ENCODE assay signal across 9 cellular contexts in the genomic region with DNA sequence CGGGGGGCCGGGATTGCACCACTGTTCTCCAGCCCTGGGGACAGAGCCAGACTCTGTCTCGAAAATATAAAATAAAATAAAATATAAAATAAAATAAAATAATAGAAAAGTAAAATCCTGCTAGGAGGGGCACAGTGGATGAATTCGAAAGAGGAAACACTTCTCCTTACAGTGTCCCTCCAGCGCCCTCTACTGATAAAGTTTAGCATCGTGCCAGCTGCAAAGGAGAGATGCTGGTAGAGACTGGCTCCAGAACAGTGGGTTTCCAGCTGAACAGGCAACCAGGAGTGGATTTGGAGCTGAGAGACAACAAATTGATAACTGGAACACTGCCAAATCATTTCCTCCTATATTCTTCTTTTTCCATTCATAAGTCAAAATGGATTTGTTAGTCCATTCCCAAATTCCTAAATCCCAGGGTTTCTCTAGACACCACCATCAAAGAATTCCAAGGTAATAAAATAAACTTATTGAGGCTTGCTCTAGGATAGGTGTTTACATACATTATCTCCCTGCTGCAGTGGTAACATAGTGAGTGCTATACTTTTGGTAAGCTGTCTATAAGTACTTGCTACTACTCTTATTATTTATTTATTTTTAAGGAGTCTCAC. TPM values are rescaled to one million over a fixed set of nuclear protein-coding genes. Genes with fewer than 3 reads are reported as not detected.
A peak's percentile ranks its signal among the peaks of the same experiment; 100 is the strongest.
DNase-seq lines count a peak whose midpoint lies in the region; ATAC-seq, FAIRE-seq and TF ChIP-seq lines count a peak whose summit lies in the region.
"Had no signal": no experiment of that assay in that cellular context is flagged by ENCODE, and none has a peak within 500 bp of the region (broad histone marks: within the 10 kb centered on the region; RNA-seq: fewer than 3 reads in every experiment).

No MANE protein-coding gene starts in this region.

- in situ Hi-C loops in K562 (cut with MboI): loop anchor here (5.0 to 25.0 kb wide), 5 partner anchors 143 to 1084 kb away; no protein-coding TSS in a partner anchor

- H3K9me1 ChIP-seq in K562 (ENCODE audit: control insufficient read depth, insufficient read depth, low read length): no peaks in the 10 kb centered on the region

- ATAC-seq in HG02938 (IDR thresholded peaks at IDR 0.05; ENCODE audit: unreplicated experiment) (peak; percentile 69), K562 (peak; percentile 85), GM21619 (IDR thresholded peaks at IDR 0.05; ENCODE audit: unreplicated experiment) (no peak)

- H3K9me3 ChIP-seq in K562 (replicated peaks; ENCODE audit: control insufficient read depth, insufficient read depth, low read depth, low read length): no peaks in the 10 kb centered on the region

- H3K4me2 ChIP-seq in K562 (ENCODE audit: insufficient read depth, low read length): no peak overlapping the region

- peaks cover 5 to 7% (median 6%) of the 10 kb centered on the region in 3 donors for H3K27me3 Mint-ChIP-seq in immature natural killer cell (ENCODE audit: low read depth in 3 of 3)

- POLR2A ChIA-PET in K562 (lab: Yijun Ruan, JAX): interaction anchor here (0.6 to 1.6 kb wide), 2 partner anchors 176 to 253 kb away, joined by 3 to 6 read pairs; no protein-coding TSS in a partner anchor

- H2AFZ ChIP-seq in K562 (ENCODE audit: low read depth, low read length): no peak overlapping the region

- no peaks in the 10 kb centered on the region for H3K9me3 Mint-ChIP-seq in immature natural killer cell
- H3K9me3 Mint-ChIP-seq: natural killer cell treated with Interleukin-12 subunit alpha and Interleukin-12 subunit beta and Interleukin-15 and Interleukin-18, amount 100 ng/mL, for 72 hours had no signal

- H3K4me3 Mint-ChIP-seq in immature natural killer cell: no peak overlapping the region
- H3K4me3 Mint-ChIP-seq: natural killer cell treated with Interleukin-12 subunit alpha and Interleukin-12 subunit beta and Interleukin-15 and Interleukin-18, amount 100 ng/mL, for 72 hours had no signal

- 0% methylated on average over 6 of the region's 6 CpGs for WGBS in K562 (ENCODE audit: insufficient coverage, low coverage, missing lambda C conversion rate)

- H3K27me3 ChIP-seq in K562 (ENCODE audit: control insufficient read depth in 2 of 2, insufficient read depth in 2 of 2, low read length in 2 of 2): no peaks in the 10 kb centered on the region; a peak in 1 of 5 replicates

- intact Hi-C loops in K562 (cut with micrococcal nuclease): loop anchor here (5.0 to 10.0 kb wide), 3 partner anchors 156 to 1023 kb away; no protein-coding TSS in a partner anchor

- H3K36me3 ChIP-seq in K562 (ENCODE audit: control insufficient read depth, insufficient read depth, low read length): no peaks in the 10 kb centered on the region

- H3K36me3 Mint-ChIP-seq in immature natural killer cell: no peaks in the 10 kb centered on the region
- H3K36me3 Mint-ChIP-seq: natural killer cell treated with Interleukin-12 subunit alpha and Interleukin-12 subunit beta and Interleukin-15 and Interleukin-18, amount 100 ng/mL, for 72 hours had no signal

- DNase-seq in GM12864 (ENCODE audit: low read depth) (peak; percentile 40), NCI-H2029 treated with DMSO at 0.1 percent for 48 hours (lab: John Stamatoyannopoulos, UW) (peak; percentile 18), K562 (ENCODE audit: extremely low read depth in 1 of 4, low spot score in 3 of 4) (peak; percentile 72 to 85 (median 80)), immature natural killer cell (peak; percentile 39 to 49 (median 39))
- DNase-seq in stimulated activated CD4-positive, alpha-beta T cell treated with anti-CD3 and anti-CD28 coated beads, Interleukin-15, amount 100 ng/mL, for 48 hours (ENCODE audit: low read depth in 2 of 2): peak; percentile 45 to 68

- peak; percentile 74 for TF ChIP-seq CTCF in GM12864 (IDR thresholded peaks at IDR 0.05; ENCODE audit: low read depth, low read length, missing control alignments)
- peak; percentile 78 to 88 (median 81) for TF ChIP-seq CTCF in K562 (IDR thresholded peaks at IDR 0.05 in 2 of 3, conservative IDR thresholded peaks at IDR 0.05 in 1 of 3; ENCODE audit: insufficient read depth in 2 of 3, low read depth in 1 of 3, low read length in 3 of 3)

- CTCF ChIA-PET in K562 (lab: Yijun Ruan, JAX; ENCODE audit: low intra/inter-chr PET ratio): interaction anchor here (1.5 to 6.8 kb wide), 3 partner anchors 175 to 353 kb away, joined by 8 to 153 read pairs (median 11); no protein-coding TSS in a partner anchor

- H3K4me3 ChIP-seq in GM12864 (ENCODE audit: low read depth, low read length) (no peak overlapping the region), K562 (no peak overlapping the region)

- no peak for TF ChIP-seq EP300 in K562 (IDR thresholded peaks at IDR 0.05; ENCODE audit: low read length)

- no peak overlapping the region for H3K27ac Mint-ChIP-seq in immature natural killer cell
- H3K27ac Mint-ChIP-seq: natural killer cell treated with Interleukin-12 subunit alpha and Interleukin-12 subunit beta and Interleukin-15 and Interleukin-18, amount 100 ng/mL, for 72 hours had no signal

- TF ChIP-seq POLR2A in K562 (conservative IDR thresholded peaks at IDR 0.05): no peak

- FAIRE-seq in TTC549 (lab: Jason Lieb, UNC): peak; percentile 54
- peak; percentile 94 for FAIRE-seq in K562 (lab: Jason Lieb, UNC)

- H3K27ac ChIP-seq in K562 (ENCODE audit: extremely low read depth, low read depth, low read length): no peak overlapping the region

- no peaks in the 10 kb centered on the region for H3K4me1 ChIP-seq in K562 (replicated peaks in 1 of 2; ENCODE audit: control insufficient read depth in 2 of 2, insufficient read depth in 2 of 2, low read length in 2 of 2)

- H3K9ac ChIP-seq in K562 (ENCODE audit: insufficient read depth in 1 of 2, low read depth in 2 of 2, low read length in 2 of 2): no peak overlapping the region

- peak; percentile 70 to 72 for TF ChIP-seq RAD21 in K562 (CRISPR knock-in tag; conservative IDR thresholded peaks at IDR 0.05 in 1 of 2, IDR thresholded peaks at IDR 0.05 in 1 of 2)

- no peaks in the 10 kb centered on the region for H3K79me2 ChIP-seq in K562 (ENCODE audit: control insufficient read depth, insufficient read depth, low read length)

- H3K4me1 Mint-ChIP-seq in immature natural killer cell: no peaks in the 10 kb centered on the region

- no peaks in the 10 kb centered on the region for H4K20me1 ChIP-seq in K562 (replicated peaks; ENCODE audit: control insufficient read depth, insufficient read depth, low read length)

- no TSS peak for BruUV-seq in K562 (replicated peaks; lab: Mats Ljungman, UMichigan)

TF ChIP-seq in K562, 482 proteins besides CTCF, POLR2A, EP300 and RAD21 (continues in another document):
- TF ChIP-seq ZNF280B (CRISPR knock-in tag; IDR thresholded peaks at IDR 0.05) (no peak), CREM (IDR thresholded peaks at IDR 0.05; ENCODE audit: low read depth) (0 out of 2 replicates have a peak, but pooled peaks have one; percentile 4)

RNA-seq across cellular contexts. Expression of gene TBPL1, which starts 31.7 kb away (rescaled TPM):
- total RNA-seq in K562 (2011; cell fraction: chromatin; rRNA removed; ENCODE audit: low replicate concordance): 34.2 and 47.0 TPM in 2 replicates
- total RNA-seq in K562 (2011; cell fraction: nucleolus; rRNA removed): 15.3 and 15.9 TPM in 2 replicates
- 30.6 and 43.0 TPM in 2 replicates for total RNA-seq in K562 (2011; cell fraction: nucleoplasm; rRNA removed)
- total RNA-seq in K562 (2014; rRNA removed): 78.1 and 103 TPM in 2 replicates
- 130 and 152 TPM in 2 replicates for total RNA-seq in K562 (2014; rRNA removed; fragmentation: Illumina TruSeq; extraction: Trizol)
- 93.9 and 100 TPM in 2 replicates for total RNA-seq in K562 (2015; rRNA removed; fragmentation: Illumina TruSeq; extraction: Trizol)
- 117 and 122 TPM in 2 replicates for total RNA-seq in K562 (2021)
- 97.4 and 152 TPM in 2 replicates for polyA plus RNA-seq in K562 (2011; rRNA removed)
- 36.3 and 53.2 TPM in 2 replicates for polyA plus RNA-seq in K562 (2011; cell fraction: cytosol; rRNA removed)
- 72.5 and 93.1 TPM in 2 replicates for polyA plus RNA-seq in K562 (2011; cell fraction: nucleus; rRNA removed)
- 112 and 178 TPM in 2 replicates for polyA plus RNA-seq in K562 (2012)
- polyA plus RNA-seq in K562 (2014; fragmentation: Illumina TruSeq; extraction: Trizol): 99.2 and 119 TPM in 2 replicates
- 100 to 1,000 TPM; 107 to 147 TPM for polyA plus RNA-seq in K562 (2014; fragmentation: Nextera tagmentation; extraction: Ambion mirVana)
- 105 and 172 TPM in 2 replicates for polyA plus RNA-seq in K562 (2014; rRNA removed)
- polyA minus RNA-seq in K562 (2011; rRNA and poly(A)+ RNA removed): 67.4 and 91.3 TPM in 2 replicates
- polyA minus RNA-seq in K562 (2011; cell fraction: cytosol; rRNA and poly(A)+ RNA removed): 29.2 and 63.0 TPM in 2 replicates
- 16.3 and 20.2 TPM in 2 replicates for polyA minus RNA-seq in K562 (2011; cell fraction: nucleus; rRNA and poly(A)+ RNA removed)
- polyA plus RNA-seq in immature natural killer cell: 10 to 100 TPM; 62.5 to 77.7 (median 67.1) TPM

RNA-seq across cellular contexts. Expression of gene TCF21, which starts 32.4 kb away (rescaled TPM):
- total RNA-seq in K562 (2011; cell fraction: chromatin; rRNA removed; ENCODE audit: low replicate concordance): not detected in 2 replicates
- not detected in 2 replicates for total RNA-seq in K562 (2011; cell fraction: nucleolus; rRNA removed)
- total RNA-seq in K562 (2011; cell fraction: nucleoplasm; rRNA removed): not detected in 2 replicates
- total RNA-seq in K562 (2014; rRNA removed): not detected in 2 replicates
- not detected in 2 replicates for total RNA-seq in K562 (2014; rRNA removed; fragmentation: Illumina TruSeq; extraction: Trizol)
- total RNA-seq in K562 (2015; rRNA removed; fragmentation: Illumina TruSeq; extraction: Trizol): not detected in 2 replicates
- not detected in 2 replicates for total RNA-seq in K562 (2021)
- not detected in 2 replicates for polyA plus RNA-seq in K562 (2011; rRNA removed)
- not detected in 2 replicates for polyA plus RNA-seq in K562 (2011; cell fraction: cytosol; rRNA removed)
- not detected in 2 replicates for polyA plus RNA-seq in K562 (2011; cell fraction: nucleus; rRNA removed)
- polyA plus RNA-seq in K562 (2012): not detected in 2 replicates
- not detected in 2 replicates for polyA plus RNA-seq in K562 (2014; fragmentation: Illumina TruSeq; extraction: Trizol)
- polyA plus RNA-seq in K562 (2014; fragmentation: Nextera tagmentation; extraction: Ambion mirVana): not detected
- not detected in 2 replicates for polyA plus RNA-seq in K562 (2014; rRNA removed)
- polyA minus RNA-seq in K562 (2011; rRNA and poly(A)+ RNA removed): not detected in 2 replicates
- polyA minus RNA-seq in K562 (2011; cell fraction: cytosol; rRNA and poly(A)+ RNA removed): not detected in 2 replicates
- polyA minus RNA-seq in K562 (2011; cell fraction: nucleus; rRNA and poly(A)+ RNA removed): not detected in 2 replicates
- polyA plus RNA-seq in immature natural killer cell: not detected
- total RNA-seq: natural killer cell treated with Interleukin-12 subunit alpha and Interleukin-12 subunit beta and Interleukin-15 and Interleukin-18, amount 100 ng/mL, for 72 hours had no signal

Comparison
In these comparisons a context has a peak if more than half of its experiments do, and no peak if none do; other contexts are left out.
1. DNase-seq: peak in every context shown above with its lines; median percentile 80 in K562; 56 in stimulated activated CD4-positive, alpha-beta T cell treated with anti-CD3 and anti-CD28 coated beads, Interleukin-15, amount 100 ng/mL, for 48 hours; 40 in GM12864; 39 in immature natural killer cell; 18 in NCI-H2029 treated with DMSO at 0.1 percent for 48 hours.